ENCODE assay signal across 13 cellular contexts in genomic region chr2:1556776-1557466, GRCh38.
A peak's percentile ranks its signal among the peaks of the same experiment; 100 is the strongest.
DNase-seq lines count a peak whose midpoint lies in the region; ATAC-seq and TF ChIP-seq lines count a peak whose summit lies in the region.
"Had no signal": no experiment of that assay in that cellular context is flagged by ENCODE, and none has a peak within 500 bp of the region (broad histone marks: within the 10 kb centered on the region; RNA-seq: fewer than 3 reads in every experiment).

No MANE protein-coding gene starts in this region.

- H3F3A ChIP-seq in GM23248 (ENCODE audit: insufficient read depth), result peaks cover 16% of the 10 kb centered on the region
- H3F3A ChIP-seq in SK-N-SH (replicated peaks; ENCODE audit: insufficient read depth), result no peaks in the 10 kb centered on the region

- TF ChIP-seq CTCF in SK-N-SH (IDR thresholded peaks at IDR 0.05) (no peak), fibroblast of villous mesenchyme (IDR thresholded peaks at IDR 0.05; ENCODE audit: insufficient read depth, low read depth, low read length) (no peak)

- in situ Hi-C loops in GM23248 (cut with MboI), result no loop called here

- 62 to 66% methylated on average over 13 of the region's 13 CpGs for WGBS in GM23248 (ENCODE audit: low coverage in 1 of 2, low lambda C conversion rate in 2 of 2, missing lambda C conversion rate in 2 of 2), 2 experiments
- WGBS in SK-N-SH (ENCODE audit: low lambda C conversion rate), result 59% methylated on average over 12 of the region's 13 CpGs

- TF ChIP-seq RAD21 in SK-N-SH (IDR thresholded peaks at IDR 0.05; ENCODE audit: low read length), result no peak

- H3K27me3 Mint-ChIP-seq in activated CD8-positive, alpha-beta T cell treated with anti-CD3 and anti-CD28 coated beads, Interleukin-2, amount 10 ng/mL, durations not matched to agents 7 days and 5 days (ENCODE audit: low read depth), result peaks cover 3% of the 10 kb centered on the region

- H3K9ac ChIP-seq in GM23248, result no peak overlapping the region
- H3K9ac ChIP-seq in SK-N-SH, result no peak overlapping the region

- POLR2A ChIA-PET in SK-N-SH (lab: Yijun Ruan, JAX), result no interaction called here
- POLR2A ChIA-PET in activated CD8-positive, alpha-beta T cell treated with anti-CD3 and anti-CD28 coated beads, Interleukin-2, amount 10 ng/mL, durations not matched to agents 7 days and 5 days (lab: Charles Lee), result no interaction called here

- H2AFZ ChIP-seq in GM23248, result no peak overlapping the region
- H2AFZ ChIP-seq in SK-N-SH (ENCODE audit: low read depth), result no peak overlapping the region

- CTCF ChIA-PET in SK-N-SH (lab: Yijun Ruan, JAX), result interaction anchor here (1.0 to 3.2 kb wide), 3 partner anchors 11 to 213 kb away, joined by 3 to 13 read pairs (median 3); no protein-coding TSS in a partner anchor
- CTCF ChIA-PET in activated CD8-positive, alpha-beta T cell treated with anti-CD3 and anti-CD28 coated beads, Interleukin-2, amount 10 ng/mL, durations not matched to agents 7 days and 5 days (lab: Charles Lee), result no interaction called here

- H3K4me2 ChIP-seq in GM23248 (ENCODE audit: unreplicated experiment) (no peak overlapping the region), SK-N-SH (0 out of 2 replicates have a peak overlapping the region, but pooled peaks have one; percentile 13)

- H3K9me3 ChIP-seq in GM23248 (ENCODE audit: low read depth), result no peaks in the 10 kb centered on the region
- H3K9me3 ChIP-seq in SK-N-SH, result no peaks in the 10 kb centered on the region
- H3K9me3 ChIP-seq: psoas muscle, transverse colon had no signal

- H4K20me1 ChIP-seq in GM23248 (ENCODE audit: insufficient read depth) (no peaks in the 10 kb centered on the region), SK-N-SH (ENCODE audit: insufficient read depth) (no peaks in the 10 kb centered on the region)

- no peaks in the 10 kb centered on the region for H3K9me3 Mint-ChIP-seq in activated CD8-positive, alpha-beta T cell treated with anti-CD3 and anti-CD28 coated beads, Interleukin-2, amount 10 ng/mL, durations not matched to agents 7 days and 5 days (ENCODE audit: insufficient read depth)
- H3K9me3 Mint-ChIP-seq: memory B cell had no signal

- TF ChIP-seq EP300 in SK-N-SH (IDR thresholded peaks at IDR 0.05; ENCODE audit: borderline replicate concordance in 1 of 2, low read depth in 1 of 2, low read length in 1 of 2), result no peak

- H3K4me1 Mint-ChIP-seq in activated CD8-positive, alpha-beta T cell treated with anti-CD3 and anti-CD28 coated beads, Interleukin-2, amount 10 ng/mL, durations not matched to agents 7 days and 5 days (ENCODE audit: low read depth), result no peaks in the 10 kb centered on the region
- H3K4me1 Mint-ChIP-seq: memory B cell had no signal

- no peak overlapping the region for H3K27ac Mint-ChIP-seq in activated CD8-positive, alpha-beta T cell treated with anti-CD3 and anti-CD28 coated beads, Interleukin-2, amount 10 ng/mL, durations not matched to agents 7 days and 5 days
- H3K27ac Mint-ChIP-seq: memory B cell had no signal

- no peak overlapping the region for H3K4me3 Mint-ChIP-seq in activated CD8-positive, alpha-beta T cell treated with anti-CD3 and anti-CD28 coated beads, Interleukin-2, amount 10 ng/mL, durations not matched to agents 7 days and 5 days
- H3K4me3 Mint-ChIP-seq: memory B cell had no signal

- ATAC-seq in GM18909 (IDR thresholded peaks at IDR 0.05; ENCODE audit: poor library complexity, unreplicated experiment), result no peak
- ATAC-seq in activated CD8-positive, alpha-beta T cell treated with anti-CD3 and anti-CD28 coated beads, Interleukin-2, amount 10 ng/mL, durations not matched to agents 7 days and 5 days, result no peak

- H3K9me2 ChIP-seq in GM23248 (ENCODE audit: insufficient read depth) (no peaks in the 10 kb centered on the region), SK-N-SH (no peaks in the 10 kb centered on the region)

- no peak overlapping the region for H3K27ac ChIP-seq in GM23248
- no peak overlapping the region; a peak in 1 of 4 replicates for H3K27ac ChIP-seq in SK-N-SH (ENCODE audit: low read depth in 2 of 2, low read length in 1 of 2)
- H3K27ac ChIP-seq: psoas muscle, transverse colon had no signal

- no peak overlapping the region for H3K4me3 ChIP-seq in GM23248
- no peak overlapping the region for H3K4me3 ChIP-seq in SK-N-SH (ENCODE audit: low read depth in 2 of 2, low read length in 1 of 2)
- H3K4me3 ChIP-seq in fibroblast of villous mesenchyme (ENCODE audit: low read depth, low read length), result no peak overlapping the region
- no peak overlapping the region for H3K4me3 ChIP-seq in skeletal muscle cell (ENCODE audit: low read depth, low read length)
- H3K4me3 ChIP-seq: psoas muscle, transverse colon had no signal

- H3K79me2 ChIP-seq in GM23248 (ENCODE audit: insufficient read depth) (no peaks in the 10 kb centered on the region), SK-N-SH (ENCODE audit: insufficient read depth) (no peaks in the 10 kb centered on the region)

- H3K36me3 Mint-ChIP-seq in activated CD8-positive, alpha-beta T cell treated with anti-CD3 and anti-CD28 coated beads, Interleukin-2, amount 10 ng/mL, durations not matched to agents 7 days and 5 days (ENCODE audit: low read depth), result no peaks in the 10 kb centered on the region
- H3K36me3 Mint-ChIP-seq: memory B cell had no signal

- DNase-seq in GM23248 (peak; percentile 85), SK-N-SH (no peak), fibroblast of villous mesenchyme (ENCODE audit: low read depth) (peak; percentile 49), skeletal muscle cell (ENCODE audit: low read depth) (peak; percentile 61), NCI-H226 (no peak), cortex of kidney (lab: John Stamatoyannopoulos, UW) (no peak)
- DNase-seq in activated CD8-positive, alpha-beta T cell treated with anti-CD3 and anti-CD28 coated beads, Interleukin-2, amount 10 ng/mL, durations not matched to agents 7 days and 5 days, result no peak
- DNase-seq: foreskin melanocyte, NCI-H1436 treated with DMSO at 0.1 percent for 48 hours, transverse colon had no signal

- H3K4me1 ChIP-seq in GM23248 (ENCODE audit: insufficient read depth), result peaks cover 15% of the 10 kb centered on the region
- peaks cover 5 to 7% of the 10 kb centered on the region in 2 experiments; a peak in 1 of 4 replicates for H3K4me1 ChIP-seq in SK-N-SH (ENCODE audit: control insufficient read depth in 1 of 2, insufficient read depth in 2 of 2, low read depth in 1 of 2, low read length in 1 of 2)
- H3K4me1 ChIP-seq: psoas muscle, transverse colon had no signal

- peaks cover 12% of the 10 kb centered on the region for H3K27me3 ChIP-seq in GM23248 (replicated peaks; ENCODE audit: insufficient read depth)
- H3K27me3 ChIP-seq in SK-N-SH (ENCODE audit: insufficient read depth), result no peaks in the 10 kb centered on the region
- H3K27me3 ChIP-seq: transverse colon had no signal

- H3K36me3 ChIP-seq in GM23248 (ENCODE audit: low read depth), result no peaks in the 10 kb centered on the region
- no peaks in the 10 kb centered on the region for H3K36me3 ChIP-seq in SK-N-SH (replicated peaks in 1 of 2; ENCODE audit: control insufficient read depth in 1 of 2, insufficient read depth in 2 of 2, low read length in 1 of 2)
- H3K36me3 ChIP-seq: transverse colon had no signal

TF ChIP-seq in SK-N-SH, 30 proteins besides CTCF, POLR2A, EP300 and RAD21:
- TF ChIP-seq SMC3 (IDR thresholded peaks at IDR 0.05; ENCODE audit: low read depth, low read length) (no peak), ELF1 (IDR thresholded peaks at IDR 0.05) (no peak), POLR2AphosphoS5 (IDR thresholded peaks at IDR 0.05; ENCODE audit: low read depth, low read length) (no peak), FOSL2 (IDR thresholded peaks at IDR 0.05; ENCODE audit: borderline replicate concordance, low read depth) (peak; percentile 34; the same call in 1 of the 2 replicates), RXRA (IDR thresholded peaks at IDR 0.05; ENCODE audit: borderline replicate concordance, low read depth) (no peak), PBX3 (IDR thresholded peaks at IDR 0.05) (peak; percentile 49), TEAD4 (IDR thresholded peaks at IDR 0.05; ENCODE audit: borderline replicate concordance, insufficient read depth) (no peak)
TF ChIP-seq in SK-N-SH: peak in this region for 2.

Comparison
In these comparisons a context has a peak if more than half of its experiments do, and no peak if none do; other contexts are left out.
1. DNase-seq: peak in GM23248 (single experiment), fibroblast of villous mesenchyme (single experiment) and skeletal muscle cell (single experiment); none in SK-N-SH (single experiment), NCI-H226 (single experiment), activated CD8-positive, alpha-beta T cell treated with anti-CD3 and anti-CD28 coated beads, Interleukin-2, amount 10 ng/mL, durations not matched to agents 7 days and 5 days (single experiment) and cortex of kidney (single experiment).